Comparison of ENCODE assay signal across 16 cellular contexts in genomic region chr2:173858297-173858731, GRCh38.
DNase-seq lines count a peak whose midpoint lies in the region; ATAC-seq, FAIRE-seq and TF ChIP-seq lines count a peak whose summit lies in the region.
"Had no signal": no experiment of that assay in that cellular context is flagged by ENCODE, and none has a peak within 500 bp of the region (broad histone marks: within the 10 kb centered on the region; RNA-seq: fewer than 3 reads in every experiment).

No MANE protein-coding gene starts in this region.

- H3K4me3 ChIP-seq in thyroid gland (replicated peaks in 1 of 3) (no peak overlapping the region), mesendoderm (ENCODE audit: low read length) (no peak overlapping the region)
- H3K4me3 ChIP-seq: adrenal gland had no signal

- no peak overlapping the region for H3K18ac ChIP-seq in mesendoderm (ENCODE audit: low read length)

- 25 to 38% methylated on average over 9 to 10 of the region's 10 CpGs for WGBS in thyroid gland, 2 donors
- WGBS in mesendoderm (ENCODE audit: extremely low coverage, insufficient coverage, low lambda C conversion rate) = no CpG with 5 or more reads among the region's 10 CpGs

- FAIRE-seq in RCC 7860 (lab: Jason Lieb, UNC) = peak; percentile 88
- FAIRE-seq: keratinocyte had no signal

- H3K9me3 ChIP-seq in thyroid gland = no peaks in the 10 kb centered on the region
- H3K9me3 ChIP-seq: adrenal gland had no signal

- H3K27ac ChIP-seq in thyroid gland = peak overlapping the region; percentile 47 to 68 (median 48)
- no peak overlapping the region for H3K27ac ChIP-seq in mesendoderm (ENCODE audit: low read depth, low read length)
- H3K27ac ChIP-seq: adrenal gland, foreskin keratinocyte had no signal

- no peaks in the 10 kb centered on the region for H3K9me3 Mint-ChIP-seq in stimulated activated naive CD8-positive, alpha-beta T cell treated with anti-CD3 and anti-CD28 coated beads, Interleukin-15, amount 100 ng/mL, for 72 hours
- H3K9me3 Mint-ChIP-seq: H9; naive thymus-derived CD8-positive, alpha-beta T cell; type B pancreatic cell had no signal

- H3K4me2 ChIP-seq in mesendoderm (ENCODE audit: low read length) = no peak overlapping the region

- H3K9ac ChIP-seq in mesendoderm (ENCODE audit: low read length) = no peak overlapping the region

- H3K4me1 Mint-ChIP-seq in stimulated activated naive CD8-positive, alpha-beta T cell treated with anti-CD3 and anti-CD28 coated beads, Interleukin-15, amount 100 ng/mL, for 72 hours = peaks cover 14% of the 10 kb centered on the region

- H2AK5ac ChIP-seq in mesendoderm (ENCODE audit: low read length) = no peak overlapping the region

- ATAC-seq in stimulated activated naive CD8-positive, alpha-beta T cell treated with anti-CD3 and anti-CD28 coated beads, Interleukin-15, amount 100 ng/mL, for 72 hours = peak; percentile 49
- no peak for ATAC-seq in stimulated activated naive CD8-positive, alpha-beta T cell treated with anti-CD3 and anti-CD28 coated beads, Interleukin-15, Interleukin-2, amounts not matched to agents 100 U/mL and 50 U/mL, for 24 hours
- peak; percentile 73 for ATAC-seq in HG03103 (IDR thresholded peaks at IDR 0.05; ENCODE audit: low read depth, unreplicated experiment)
- ATAC-seq in HG02938 (IDR thresholded peaks at IDR 0.05; ENCODE audit: unreplicated experiment) = no peak
- ATAC-seq: foreskin keratinocyte; naive thymus-derived CD8-positive, alpha-beta T cell had no signal

- H4K8ac ChIP-seq in mesendoderm (ENCODE audit: low read depth, low read length) = no peak overlapping the region

- no peak for TF ChIP-seq CTCF in thyroid gland (IDR thresholded peaks at IDR 0.05)

- no peak overlapping the region for H2BK5ac ChIP-seq in mesendoderm (ENCODE audit: low read length)

- H3K4ac ChIP-seq in mesendoderm (ENCODE audit: low read depth, low read length) = no peak overlapping the region

- intact Hi-C loops in thyroid gland (cut with DNase I) = no loop called here

- H3K27me3 Mint-ChIP-seq in stimulated activated naive CD8-positive, alpha-beta T cell treated with anti-CD3 and anti-CD28 coated beads, Interleukin-15, amount 100 ng/mL, for 72 hours = peaks cover 15% of the 10 kb centered on the region

- H3K79me1 ChIP-seq in mesendoderm (ENCODE audit: low read length) = no peaks in the 10 kb centered on the region

- H3K79me2 ChIP-seq in mesendoderm (ENCODE audit: control insufficient read depth, insufficient read depth, low read length) = no peaks in the 10 kb centered on the region

- H2BK15ac ChIP-seq in mesendoderm (replicated peaks; ENCODE audit: low read depth) = no peak overlapping the region

- DNase-seq in stimulated activated naive CD8-positive, alpha-beta T cell treated with anti-CD3 and anti-CD28 coated beads, Interleukin-15, amount 100 ng/mL, for 72 hours = no peak
- no peak for DNase-seq in stimulated activated naive CD8-positive, alpha-beta T cell treated with anti-CD3 and anti-CD28 coated beads, Interleukin-15, Interleukin-2, amounts not matched to agents 100 U/mL and 50 U/mL, for 24 hours
- DNase-seq in RCC 7860 (ENCODE audit: low spot score) = peak; percentile 83
- peak; percentile 83 to 86 for DNase-seq in thyroid gland
- DNase-seq in mesendoderm = no peak
- DNase-seq in Ammon's horn (ENCODE audit: low spot score) = no peak
- DNase-seq: adrenal gland; DMS79 treated with DMSO at 0.1 percent for 48 hours; foreskin keratinocyte; H9; naive thymus-derived CD8-positive, alpha-beta T cell; NCI-H1048 had no signal

- H3K56ac ChIP-seq in mesendoderm (ENCODE audit: low read length) = no peak overlapping the region

- H3K23ac ChIP-seq in mesendoderm (ENCODE audit: low read length) = no peak overlapping the region

- H3K4me1 ChIP-seq in thyroid gland = peaks cover 45 to 52% of the 10 kb centered on the region in 2 donors
- no peaks in the 10 kb centered on the region for H3K4me1 ChIP-seq in mesendoderm (ENCODE audit: control insufficient read depth, low read depth, low read length)
- H3K4me1 ChIP-seq: foreskin keratinocyte had no signal

- H4K5ac ChIP-seq in mesendoderm (ENCODE audit: low read length) = no peak overlapping the region

- H3K36me3 ChIP-seq in thyroid gland (no peaks in the 10 kb centered on the region), mesendoderm (ENCODE audit: control insufficient read depth, insufficient read depth, low read length) (no peaks in the 10 kb centered on the region)
- H3K36me3 ChIP-seq: adrenal gland had no signal

- TF ChIP-seq POLR2A in thyroid gland (IDR thresholded peaks at IDR 0.05) = no peak

- H3K27me3 ChIP-seq in thyroid gland (no peaks in the 10 kb centered on the region), mesendoderm (ENCODE audit: insufficient read depth, low read length, poor library complexity) (no peaks in the 10 kb centered on the region)
- H3K27me3 ChIP-seq: adrenal gland had no signal

- no peak overlapping the region for H3K4me3 Mint-ChIP-seq in stimulated activated naive CD8-positive, alpha-beta T cell treated with anti-CD3 and anti-CD28 coated beads, Interleukin-15, amount 100 ng/mL, for 72 hours
- H3K4me3 Mint-ChIP-seq: H9; naive thymus-derived CD8-positive, alpha-beta T cell; type B pancreatic cell had no signal

- peak overlapping the region in 1 of 2 donors; percentile 66 for H3K27ac Mint-ChIP-seq in stimulated activated naive CD8-positive, alpha-beta T cell treated with anti-CD3 and anti-CD28 coated beads, Interleukin-15, amount 100 ng/mL, for 72 hours
- H3K27ac Mint-ChIP-seq: type B pancreatic cell had no signal

- no peak overlapping the region for H2BK120ac ChIP-seq in mesendoderm (ENCODE audit: low read depth, low read length)

Comparison
In these comparisons a context has a peak if more than half of its experiments do, and no peak if none do; other contexts are left out.
1. ATAC-seq: peak in stimulated activated naive CD8-positive, alpha-beta T cell treated with anti-CD3 and anti-CD28 coated beads, Interleukin-15, amount 100 ng/mL, for 72 hours (single experiment) and HG03103 (single experiment); none in stimulated activated naive CD8-positive, alpha-beta T cell treated with anti-CD3 and anti-CD28 coated beads, Interleukin-15, Interleukin-2, amounts not matched to agents 100 U/mL and 50 U/mL, for 24 hours (single experiment) and HG02938 (single experiment).
2. DNase-seq: peak in RCC 7860 (single experiment) and thyroid gland (2 of 2); none in stimulated activated naive CD8-positive, alpha-beta T cell treated with anti-CD3 and anti-CD28 coated beads, Interleukin-15, amount 100 ng/mL, for 72 hours (0 of 2), stimulated activated naive CD8-positive, alpha-beta T cell treated with anti-CD3 and anti-CD28 coated beads, Interleukin-15, Interleukin-2, amounts not matched to agents 100 U/mL and 50 U/mL, for 24 hours (single experiment), mesendoderm (single experiment) and Ammon's horn (single experiment).